Comparison of ENCODE assay signal across 16 cellular contexts in genomic region chr21:43603230-43603626, GRCh38. TPM values are rescaled to one million over a fixed set of nuclear protein-coding genes. Genes with fewer than 3 reads are reported as not detected.
DNase-seq lines count a peak whose midpoint lies in the region; ATAC-seq, FAIRE-seq and TF ChIP-seq lines count a peak whose summit lies in the region.
"Had no signal": no experiment of that assay in that cellular context is flagged by ENCODE, and none has a peak within 500 bp of the region (broad histone marks: within the 10 kb centered on the region; RNA-seq: fewer than 3 reads in every experiment).

No MANE protein-coding gene starts in this region.

- no peak for ATAC-seq in HG02840 (IDR thresholded peaks at IDR 0.05; ENCODE audit: low FRiP score, unreplicated experiment)
- ATAC-seq: activated CD8-positive, alpha-beta T cell treated with anti-CD3 and anti-CD28 coated beads, Interleukin-2, amount 10 ng/mL, durations not matched to agents 7 days and 5 days had no signal

- H3K36me3 Mint-ChIP-seq in neural progenitor cell: no peaks in the 10 kb centered on the region
- H3K36me3 Mint-ChIP-seq: immature natural killer cell had no signal

- no peak overlapping the region for H3K27ac Mint-ChIP-seq in neural progenitor cell
- H3K27ac Mint-ChIP-seq: activated CD8-positive, alpha-beta T cell treated with anti-CD3 and anti-CD28 coated beads, Interleukin-2, amount 10 ng/mL, durations not matched to agents 7 days and 5 days; CD4-positive, alpha-beta T cell had no signal

- peaks cover 2% of the 10 kb centered on the region for H3K4me1 Mint-ChIP-seq in neural progenitor cell

- FAIRE-seq in keratinocyte (lab: Jason Lieb, UNC): no peak

- H3K9me1 ChIP-seq in keratinocyte (ENCODE audit: control insufficient read depth, extremely low read depth, insufficient read depth, low read length): peaks cover 2% of the 10 kb centered on the region

- no peak overlapping the region for H2AFZ ChIP-seq in keratinocyte (ENCODE audit: control insufficient read depth, low read length)
- H2AFZ ChIP-seq in neural progenitor cell (replicated peaks): no peak overlapping the region

- H4K20me1 ChIP-seq in keratinocyte (ENCODE audit: control insufficient read depth, extremely low read depth, insufficient read depth, low read length) (no peaks in the 10 kb centered on the region), neural progenitor cell (ENCODE audit: low read depth) (no peaks in the 10 kb centered on the region)

- H3K27me3 ChIP-seq in keratinocyte (ENCODE audit: control insufficient read depth, extremely low read depth, insufficient read depth, low read length) (no peaks in the 10 kb centered on the region), skeletal muscle tissue (ENCODE audit: control insufficient read depth in 3 of 3, insufficient read depth in 3 of 3, low read length in 3 of 3) (no peaks in the 10 kb centered on the region), neural progenitor cell (no peaks in the 10 kb centered on the region)

- no peaks in the 10 kb centered on the region for H3F3A ChIP-seq in neural progenitor cell (ENCODE audit: low read depth)

- no peak overlapping the region for H3K4me3 ChIP-seq in keratinocyte (ENCODE audit: control insufficient read depth in 2 of 3, extremely low read depth in 1 of 3, insufficient read depth in 2 of 3, low read depth in 1 of 3, low read length in 3 of 3)
- no peak overlapping the region for H3K4me3 ChIP-seq in skeletal muscle tissue (ENCODE audit: low read length in 3 of 3)
- no peak overlapping the region for H3K4me3 ChIP-seq in neural progenitor cell

- H3K27ac ChIP-seq in RWPE1 (peak overlapping the region; percentile 65), keratinocyte (ENCODE audit: control insufficient read depth, insufficient read depth, low read length) (peak overlapping the region; percentile 26), skeletal muscle tissue (ENCODE audit: low read depth, low read length) (peak overlapping the region; percentile 70), caudate nucleus (ENCODE audit: low read depth, low read length) (no peak overlapping the region), neural progenitor cell (no peak overlapping the region)
- H3K27ac ChIP-seq: 22Rv1 had no signal

- no peak overlapping the region for H3K4me3 Mint-ChIP-seq in neural progenitor cell
- H3K4me3 Mint-ChIP-seq: activated CD8-positive, alpha-beta T cell treated with anti-CD3 and anti-CD28 coated beads, Interleukin-2, amount 10 ng/mL, durations not matched to agents 7 days and 5 days; CD4-positive, alpha-beta T cell; immature natural killer cell had no signal

- H3K9ac ChIP-seq in keratinocyte (ENCODE audit: control insufficient read depth, extremely low read depth, insufficient read depth, low read length) (peak overlapping the region; percentile 3), skeletal muscle tissue (ENCODE audit: low read depth in 1 of 3, low read length in 3 of 3) (peak overlapping the region in 1 of 3 donors; percentile 73), neural progenitor cell (no peak overlapping the region)

- TF ChIP-seq CTCF in RWPE1 (conservative IDR thresholded peaks at IDR 0.05; ENCODE audit: low read depth) (no peak), keratinocyte (optimal IDR thresholded peaks at IDR 0.05 in 1 of 3, IDR thresholded peaks at IDR 0.05 in 1 of 3, conservative IDR thresholded peaks at IDR 0.05 in 1 of 3; ENCODE audit: extremely low read depth in 1 of 3, insufficient read depth in 2 of 3, low read length in 3 of 3) (no peak), neural progenitor cell (IDR thresholded peaks at IDR 0.05) (no peak)

- peaks cover 2% of the 10 kb centered on the region for H3K27me3 Mint-ChIP-seq in neural progenitor cell (ENCODE audit: insufficient read depth, low read depth)
- H3K27me3 Mint-ChIP-seq: CD4-positive, alpha-beta T cell had no signal

- dilution Hi-C loops in keratinocyte (cut with MboI; ENCODE audit: extremely low pct_ligation_motif_present, low sequenced_read_pairs): no loop called here

- peaks cover 69% of the 10 kb centered on the region for H3K4me1 ChIP-seq in keratinocyte (ENCODE audit: control insufficient read depth, extremely low read depth, insufficient read depth, low read length)
- H3K4me1 ChIP-seq in skeletal muscle tissue (ENCODE audit: control insufficient read depth in 3 of 3, insufficient read depth in 3 of 3, low read length in 3 of 3): peaks cover 14 to 29% (median 26%) of the 10 kb centered on the region in 3 donors
- no peaks in the 10 kb centered on the region for H3K4me1 ChIP-seq in neural progenitor cell

- DNase-seq in DMS53 (lab: John Stamatoyannopoulos, UW) (peak; percentile 8), DMS53 treated with DMSO at 0.1 percent for 48 hours (lab: John Stamatoyannopoulos, UW; ENCODE audit: unreplicated experiment) (no peak), RWPE1 (ENCODE audit: low spot score) (no peak), keratinocyte (ENCODE audit: low read depth, low spot score) (no peak), caudate nucleus (lab: John Stamatoyannopoulos, UW) (no peak), neural progenitor cell (ENCODE audit: low spot score) (no peak)
- DNase-seq: activated CD8-positive, alpha-beta T cell treated with anti-CD3 and anti-CD28 coated beads, Interleukin-2, amount 10 ng/mL, durations not matched to agents 7 days and 5 days; activated gamma-delta T cell treated with Interleukin-2 at 50 U/mL for 16 hours; CD4-positive, alpha-beta T cell; effector CD8-positive, alpha-beta T cell; immature natural killer cell; NCI-H2171; stimulated activated CD4-positive, alpha-beta T cell treated with anti-CD3 and anti-CD28 coated beads, Interleukin-2, amount 100 ng/mL, for 24 hours had no signal

- CTCF ChIA-PET in RWPE1 (lab: Yijun Ruan, JAX): no interaction called here

- H3K79me2 ChIP-seq in keratinocyte (ENCODE audit: control insufficient read depth, insufficient read depth, low read length) (no peaks in the 10 kb centered on the region), neural progenitor cell (ENCODE audit: low read depth) (no peaks in the 10 kb centered on the region)

- no peaks in the 10 kb centered on the region for H3K36me3 ChIP-seq in keratinocyte (ENCODE audit: control insufficient read depth in 2 of 2, extremely low read depth in 1 of 2, insufficient read depth in 2 of 2, low read length in 2 of 2)
- no peaks in the 10 kb centered on the region for H3K36me3 ChIP-seq in skeletal muscle tissue (ENCODE audit: control insufficient read depth in 3 of 3, insufficient read depth in 3 of 3, low read length in 3 of 3)
- no peaks in the 10 kb centered on the region for H3K36me3 ChIP-seq in neural progenitor cell

- peaks cover 3% of the 10 kb centered on the region for H3K9me3 Mint-ChIP-seq in neural progenitor cell
- H3K9me3 Mint-ChIP-seq: CD4-positive, alpha-beta T cell; immature natural killer cell had no signal

- H3K4me2 ChIP-seq in keratinocyte (ENCODE audit: control insufficient read depth, extremely low read depth, insufficient read depth, low read depth, low read length) (no peak overlapping the region), neural progenitor cell (no peak overlapping the region)

- no peaks in the 10 kb centered on the region for H3K9me3 ChIP-seq in keratinocyte (ENCODE audit: control insufficient read depth, low read depth, low read length)
- H3K9me3 ChIP-seq in skeletal muscle tissue (ENCODE audit: control insufficient read depth in 3 of 3, low read length in 3 of 3): no peaks in the 10 kb centered on the region
- H3K9me3 ChIP-seq in neural progenitor cell (ENCODE audit: low read depth): no peaks in the 10 kb centered on the region

- POLR2A ChIA-PET in RWPE1 (lab: Yijun Ruan, JAX; ENCODE audit: low non-redundant PET): no interaction called here

RNA-seq across cellular contexts. Expression of gene HSF2BP, which starts 56.1 kb away (rescaled TPM):
- 6.1 to 8.7 TPM (median 6.7 TPM) in 3 replicates for polyA plus RNA-seq in keratinocyte
- 2.2 TPM for polyA plus RNA-seq in keratinocyte (2011; ENCODE audit: low read depth)
- 9.3 and 11.9 TPM in 2 replicates for polyA plus RNA-seq in keratinocyte (2011; cell fraction: cytosol; rRNA removed)
- 7.4 and 8.7 TPM in 2 replicates for polyA plus RNA-seq in keratinocyte (2011; cell fraction: nucleus; rRNA removed)
- polyA plus RNA-seq in keratinocyte (2012; ENCODE audit: low replicate concordance): 2.9 and 4.4 TPM in 2 replicates
- polyA minus RNA-seq in keratinocyte: 2.7 to 7.7 TPM (median 7.3 TPM) in 3 replicates
- polyA minus RNA-seq in keratinocyte (2011; cell fraction: cytosol; rRNA and poly(A)+ RNA removed): 6.7 TPM
- 7.3 and 16.3 TPM in 2 replicates for polyA minus RNA-seq in keratinocyte (2011; cell fraction: nucleus; rRNA and poly(A)+ RNA removed)
- total RNA-seq in skeletal muscle tissue (1.6 TPM), neural progenitor cell (ENCODE audit: low replicate concordance) (0.71 and 1.1 TPM in 2 replicates)

RNA-seq across cellular contexts. Expression of gene RRP1B, which starts 56.1 kb away (rescaled TPM):
- 13.0 to 24.0 TPM (median 19.8 TPM) in 3 replicates for polyA plus RNA-seq in keratinocyte
- 8.2 TPM for polyA plus RNA-seq in keratinocyte (2011; ENCODE audit: low read depth)
- polyA plus RNA-seq in keratinocyte (2011; cell fraction: cytosol; rRNA removed): 18.2 and 19.6 TPM in 2 replicates
- 26.9 and 27.7 TPM in 2 replicates for polyA plus RNA-seq in keratinocyte (2011; cell fraction: nucleus; rRNA removed)
- 13.0 and 26.6 TPM in 2 replicates for polyA plus RNA-seq in keratinocyte (2012; ENCODE audit: low replicate concordance)
- 20.8 to 28.9 TPM (median 20.9 TPM) in 3 replicates for polyA minus RNA-seq in keratinocyte
- 23.6 TPM for polyA minus RNA-seq in keratinocyte (2011; cell fraction: cytosol; rRNA and poly(A)+ RNA removed)
- 20.6 and 30.3 TPM in 2 replicates for polyA minus RNA-seq in keratinocyte (2011; cell fraction: nucleus; rRNA and poly(A)+ RNA removed)
- 13.6 TPM for total RNA-seq in skeletal muscle tissue
- total RNA-seq in neural progenitor cell (ENCODE audit: low replicate concordance): 45.0 TPM in 2 replicates

Comparison
In these comparisons a context has a peak if more than half of its experiments do, and no peak if none do; other contexts are left out.
1. H3K27ac ChIP-seq: peak in RWPE1 (single experiment), keratinocyte (single experiment) and skeletal muscle tissue (single experiment); none in caudate nucleus (single experiment) and neural progenitor cell (single experiment).